1 cellular context compared by ENCODE assay signal in the genomic region with DNA sequence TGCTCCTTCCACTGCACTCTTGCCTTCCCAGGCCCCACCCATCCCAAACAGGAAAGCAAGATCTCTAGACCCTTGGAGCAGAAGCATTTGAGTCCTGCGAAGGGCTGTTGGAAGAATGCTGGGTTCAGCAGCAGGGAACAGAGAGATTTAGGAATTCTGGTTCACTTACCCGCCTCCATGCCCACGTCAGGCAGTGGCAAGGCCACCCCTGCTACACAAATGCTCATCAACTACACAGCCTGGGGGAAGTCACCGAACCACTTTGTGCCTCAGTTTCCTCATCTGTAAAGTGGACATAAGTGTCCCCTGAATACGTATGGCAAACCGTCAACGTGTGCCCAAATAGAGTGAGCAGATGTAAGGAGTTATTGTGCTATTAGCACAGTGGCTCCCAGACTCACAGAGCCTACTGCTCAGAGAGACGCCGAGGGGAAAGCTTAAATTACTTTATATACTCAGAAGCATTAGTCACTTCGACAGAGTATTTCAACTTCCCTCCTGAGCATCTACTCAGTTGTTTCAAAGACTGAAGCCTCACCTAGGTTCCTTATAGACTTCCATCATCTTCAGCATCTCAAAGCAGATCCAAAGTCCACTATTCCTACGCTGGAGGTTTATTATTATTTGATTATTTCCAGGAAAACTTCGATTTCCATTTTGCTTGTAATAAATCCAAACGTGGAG.
TF ChIP-seq lines count a peak whose summit lies in the region.

No MANE protein-coding gene starts in this region.

TF ChIP-seq in A549, 52 proteins besides CTCF, POLR2A, EP300 and RAD21 (continued from another document):
- TF ChIP-seq FOSL2 (IDR thresholded peaks at IDR 0.05) (no peak), FOSL2 (CRISPR knock-in tag; IDR thresholded peaks at IDR 0.05) (no peak), ZNF302 (CRISPR knock-in tag; IDR thresholded peaks at IDR 0.05) (no peak), CHD2 (IDR thresholded peaks at IDR 0.05; ENCODE audit: low read length, partially characterized antibody) (no peak), BHLHE40 (IDR thresholded peaks at IDR 0.05; ENCODE audit: low read depth, low read length) (no peak)
- TF ChIP-seq, protein P1, sequence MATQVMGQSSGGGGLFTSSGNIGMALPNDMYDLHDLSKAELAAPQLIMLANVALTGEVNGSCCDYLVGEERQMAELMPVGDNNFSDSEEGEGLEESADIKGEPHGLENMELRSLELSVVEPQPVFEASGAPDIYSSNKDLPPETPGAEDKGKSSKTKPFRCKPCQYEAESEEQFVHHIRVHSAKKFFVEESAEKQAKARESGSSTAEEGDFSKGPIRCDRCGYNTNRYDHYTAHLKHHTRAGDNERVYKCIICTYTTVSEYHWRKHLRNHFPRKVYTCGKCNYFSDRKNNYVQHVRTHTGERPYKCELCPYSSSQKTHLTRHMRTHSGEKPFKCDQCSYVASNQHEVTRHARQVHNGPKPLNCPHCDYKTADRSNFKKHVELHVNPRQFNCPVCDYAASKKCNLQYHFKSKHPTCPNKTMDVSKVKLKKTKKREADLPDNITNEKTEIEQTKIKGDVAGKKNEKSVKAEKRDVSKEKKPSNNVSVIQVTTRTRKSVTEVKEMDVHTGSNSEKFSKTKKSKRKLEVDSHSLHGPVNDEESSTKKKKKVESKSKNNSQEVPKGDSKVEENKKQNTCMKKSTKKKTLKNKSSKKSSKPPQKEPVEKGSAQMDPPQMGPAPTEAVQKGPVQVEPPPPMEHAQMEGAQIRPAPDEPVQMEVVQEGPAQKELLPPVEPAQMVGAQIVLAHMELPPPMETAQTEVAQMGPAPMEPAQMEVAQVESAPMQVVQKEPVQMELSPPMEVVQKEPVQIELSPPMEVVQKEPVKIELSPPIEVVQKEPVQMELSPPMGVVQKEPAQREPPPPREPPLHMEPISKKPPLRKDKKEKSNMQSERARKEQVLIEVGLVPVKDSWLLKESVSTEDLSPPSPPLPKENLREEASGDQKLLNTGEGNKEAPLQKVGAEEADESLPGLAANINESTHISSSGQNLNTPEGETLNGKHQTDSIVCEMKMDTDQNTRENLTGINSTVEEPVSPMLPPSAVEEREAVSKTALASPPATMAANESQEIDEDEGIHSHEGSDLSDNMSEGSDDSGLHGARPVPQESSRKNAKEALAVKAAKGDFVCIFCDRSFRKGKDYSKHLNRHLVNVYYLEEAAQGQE (IDR thresholded peaks at IDR 0.05) = no peak
- TF ChIP-seq, protein P2, sequence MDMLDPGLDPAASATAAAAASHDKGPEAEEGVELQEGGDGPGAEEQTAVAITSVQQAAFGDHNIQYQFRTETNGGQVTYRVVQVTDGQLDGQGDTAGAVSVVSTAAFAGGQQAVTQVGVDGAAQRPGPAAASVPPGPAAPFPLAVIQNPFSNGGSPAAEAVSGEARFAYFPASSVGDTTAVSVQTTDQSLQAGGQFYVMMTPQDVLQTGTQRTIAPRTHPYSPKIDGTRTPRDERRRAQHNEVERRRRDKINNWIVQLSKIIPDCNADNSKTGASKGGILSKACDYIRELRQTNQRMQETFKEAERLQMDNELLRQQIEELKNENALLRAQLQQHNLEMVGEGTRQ (IDR thresholded peaks at IDR 0.05) = no peak
